9 cellular contexts compared by ENCODE assay signal in the genomic region with DNA sequence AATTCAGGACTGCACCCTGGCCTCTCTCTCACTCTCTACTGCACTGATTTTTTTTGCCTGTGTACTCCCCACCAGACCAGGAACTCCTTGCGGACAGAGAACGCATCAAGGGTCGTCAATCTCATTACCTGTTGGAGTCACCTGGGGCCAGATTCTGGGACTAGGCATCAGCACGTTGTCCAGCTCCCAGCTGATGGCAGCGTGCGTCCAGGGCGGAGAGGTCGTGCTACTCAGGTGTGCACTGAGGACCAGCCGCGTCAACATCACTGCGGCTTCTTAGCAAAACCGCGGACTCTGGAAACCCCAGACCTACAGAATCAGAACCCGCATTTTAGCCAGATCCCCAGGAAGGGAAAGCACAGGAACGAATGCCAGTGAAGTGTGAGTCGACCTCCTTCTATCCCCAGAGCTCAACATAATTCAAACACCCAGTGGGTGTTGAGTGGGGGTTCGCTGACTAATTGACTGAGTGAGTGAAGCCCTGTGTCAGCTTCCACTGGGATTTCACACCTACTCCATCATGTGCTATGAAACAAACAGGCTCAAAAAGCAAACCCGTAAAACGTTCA. TPM values are rescaled to one million over a fixed set of nuclear protein-coding genes. Genes with fewer than 3 reads are reported as not detected.
DNase-seq lines count a peak whose midpoint lies in the region; ATAC-seq and TF ChIP-seq lines count a peak whose summit lies in the region.
"Had no signal": no experiment of that assay in that cellular context is flagged by ENCODE, and none has a peak within 500 bp of the region (broad histone marks: within the 10 kb centered on the region; RNA-seq: fewer than 3 reads in every experiment).

No MANE protein-coding gene starts in this region.

- no TSS peak for BruUV-seq in PC-9 (replicated peaks; lab: Mats Ljungman, UMichigan)

- TF ChIP-seq POLR2A in sigmoid colon (IDR thresholded peaks at IDR 0.05) (no peak), tibial nerve (IDR thresholded peaks at IDR 0.05) (no peak)

- H3K27me3 ChIP-seq in PC-9 (ENCODE audit: insufficient read depth, low read depth) (no peaks in the 10 kb centered on the region), fibroblast of lung (ENCODE audit: control insufficient read depth, insufficient read depth, low read length) (no peaks in the 10 kb centered on the region), sigmoid colon (peaks cover 0 to 26% (median 0%) of the 10 kb centered on the region in 3 donors), tibial nerve (peaks cover 0 to 37% of the 10 kb centered on the region in 2 donors)

- no peaks in the 10 kb centered on the region for H3K36me3 ChIP-seq in PC-9 (ENCODE audit: low read depth)
- no peaks in the 10 kb centered on the region for H3K36me3 ChIP-seq in fibroblast of lung (ENCODE audit: control insufficient read depth, insufficient read depth, low read length)
- no peaks in the 10 kb centered on the region for H3K36me3 ChIP-seq in sigmoid colon
- no peaks in the 10 kb centered on the region for H3K36me3 ChIP-seq in tibial nerve

- no peaks in the 10 kb centered on the region for H3K4me1 Mint-ChIP-seq in T-helper 1 cell treated with Interleukin-12 subunit alpha and Interleukin-12 subunit beta and Interleukin-4 antibody, amounts not matched to agents 30 μg/mL and 1 μg/mL, for 36 hours (ENCODE audit: low read depth)

- H2AFZ ChIP-seq in PC-9 (0 out of 2 replicates have a peak overlapping the region, but pooled peaks have one; percentile 81), fibroblast of lung (ENCODE audit: low read length) (no peak overlapping the region)

- TF ChIP-seq CTCF in PC-9 (conservative IDR thresholded peaks at IDR 0.05) (no peak), fibroblast of lung (conservative IDR thresholded peaks at IDR 0.05 in 1 of 2, IDR thresholded peaks at IDR 0.05 in 1 of 2; ENCODE audit: low read depth in 1 of 2, low read length in 2 of 2) (no peak), sigmoid colon (IDR thresholded peaks at IDR 0.05) (no peak), tibial nerve (IDR thresholded peaks at IDR 0.05) (no peak)

- 67 to 71% methylated on average over 19 of the region's 19 CpGs for WGBS in sigmoid colon, 2 donors
- 37 to 60% methylated on average over 16 to 19 of the region's 19 CpGs for WGBS in tibial nerve, 2 donors

- no peaks in the 10 kb centered on the region for H3K36me3 Mint-ChIP-seq in T-helper 1 cell treated with Interleukin-12 subunit alpha and Interleukin-12 subunit beta and Interleukin-4 antibody, amounts not matched to agents 30 μg/mL and 1 μg/mL, for 36 hours (ENCODE audit: low read depth)

- H4K20me1 ChIP-seq in PC-9 (ENCODE audit: insufficient read depth) (no peaks in the 10 kb centered on the region), fibroblast of lung (ENCODE audit: control insufficient read depth, extremely low read depth, insufficient read depth, low read length) (no peaks in the 10 kb centered on the region)

- H3K9me3 ChIP-seq in PC-9 (ENCODE audit: insufficient read depth, low read depth) = no peaks in the 10 kb centered on the region
- H3K9me3 ChIP-seq in fibroblast of lung (ENCODE audit: control insufficient read depth, insufficient read depth, low read depth, low read length) = no peaks in the 10 kb centered on the region
- no peaks in the 10 kb centered on the region for H3K9me3 ChIP-seq in sigmoid colon
- no peaks in the 10 kb centered on the region for H3K9me3 ChIP-seq in tibial nerve

- no peak overlapping the region for H3K9ac ChIP-seq in fibroblast of lung (ENCODE audit: insufficient read depth, low read length)

- no peak overlapping the region for H3K27ac Mint-ChIP-seq in T-helper 1 cell treated with Interleukin-12 subunit alpha and Interleukin-12 subunit beta and Interleukin-4 antibody, amounts not matched to agents 30 μg/mL and 1 μg/mL, for 36 hours

- H3K4me2 ChIP-seq in PC-9 (peak overlapping the region; percentile 84), fibroblast of lung (ENCODE audit: extremely low read depth, insufficient read depth, low read length) (peak overlapping the region; percentile 44)

- peaks cover 80% of the 10 kb centered on the region for H3K27me3 Mint-ChIP-seq in T-helper 1 cell treated with Interleukin-12 subunit alpha and Interleukin-12 subunit beta and Interleukin-4 antibody, amounts not matched to agents 30 μg/mL and 1 μg/mL, for 36 hours (ENCODE audit: low read depth)

- H3K9me2 ChIP-seq in PC-9 (ENCODE audit: insufficient read depth) = no peaks in the 10 kb centered on the region

- CTCF ChIA-PET in PC-9 (lab: Charles Lee) = no interaction called here

- DNase-seq in T-helper 1 cell = no peak
- DNase-seq in PC-9 = no peak
- no peak for DNase-seq in fibroblast of lung (ENCODE audit: low read depth in 2 of 2)
- DNase-seq in sigmoid colon = no peak
- DNase-seq in NCI-H524 (lab: John Stamatoyannopoulos, UW) = no peak
- DNase-seq in tibial nerve (ENCODE audit: low spot score in 2 of 2) = no peak

- no peaks in the 10 kb centered on the region for H3K79me2 ChIP-seq in PC-9 (ENCODE audit: low read depth)
- no peaks in the 10 kb centered on the region for H3K79me2 ChIP-seq in fibroblast of lung (ENCODE audit: control insufficient read depth, insufficient read depth, low read length)

- peak overlapping the region; percentile 74; the same call in 1 of the 2 replicates for H3K4me3 ChIP-seq in PC-9
- H3K4me3 ChIP-seq in fibroblast of lung (replicated peaks in 1 of 4; ENCODE audit: control extremely low read depth in 1 of 4, insufficient read depth in 1 of 4, low read depth in 3 of 4, low read length in 4 of 4) = no peak overlapping the region
- H3K4me3 ChIP-seq in sigmoid colon = peak overlapping the region in 2 of 4 donors; percentile 51 to 59
- H3K4me3 ChIP-seq in tibial nerve = peak overlapping the region in 1 of 4 donors; percentile 61

- ATAC-seq in GM21723 (IDR thresholded peaks at IDR 0.05; ENCODE audit: unreplicated experiment) = no peak

- 0 out of 2 replicates have a peak, but pooled peaks cover 5% of the 10 kb centered on the region for H3F3A ChIP-seq in PC-9 (ENCODE audit: insufficient read depth, low read depth)

- no peak for TF ChIP-seq EP300 in sigmoid colon (IDR thresholded peaks at IDR 0.05)
- TF ChIP-seq EP300 in tibial nerve (IDR thresholded peaks at IDR 0.05) = no peak

- intact Hi-C loops in PC-9 (cut with micrococcal nuclease; ENCODE audit: unreplicated experiment) (no loop called here), sigmoid colon (cut with DNase I) (no loop called here)

- no peak overlapping the region for H3K27ac ChIP-seq in PC-9
- H3K27ac ChIP-seq in fibroblast of lung (ENCODE audit: insufficient read depth, low read length) = no peak overlapping the region
- H3K27ac ChIP-seq in sigmoid colon = peak overlapping the region in 3 of 4 donors; percentile 23 to 65 (median 65)
- H3K27ac ChIP-seq in tibial nerve = peak overlapping the region in 1 of 4 donors; percentile 80
- H3K27ac ChIP-seq: 22Rv1 had no signal

- POLR2A ChIA-PET in PC-9 (lab: Charles Lee; ENCODE audit: unreplicated experiment) = no interaction called here

- H3K9me3 Mint-ChIP-seq in T-helper 1 cell treated with Interleukin-12 subunit alpha and Interleukin-12 subunit beta and Interleukin-4 antibody, amounts not matched to agents 30 μg/mL and 1 μg/mL, for 36 hours = no peaks in the 10 kb centered on the region

- peak overlapping the region; percentile 1 for H3K4me3 Mint-ChIP-seq in T-helper 1 cell treated with Interleukin-12 subunit alpha and Interleukin-12 subunit beta and Interleukin-4 antibody, amounts not matched to agents 30 μg/mL and 1 μg/mL, for 36 hours

- H3K4me1 ChIP-seq in PC-9 (replicated peaks; ENCODE audit: insufficient read depth) (peaks cover 20% of the 10 kb centered on the region), fibroblast of lung (ENCODE audit: control insufficient read depth, extremely low read depth, insufficient read depth, low read length) (peaks cover 28% of the 10 kb centered on the region), sigmoid colon (peaks cover 0 to 22% (median 19%) of the 10 kb centered on the region in 4 donors), tibial nerve (peaks cover 0 to 32% (median 13%) of the 10 kb centered on the region in 4 donors)

RNA-seq across cellular contexts. Expression of a gene that starts 13.2 kb away (rescaled TPM):
- total RNA-seq in PC-9 (2021) (0.11 TPM in 1 of 2 replicates, not detected in the other), fibroblast of lung (0.33 and 0.51 TPM in 2 replicates), sigmoid colon (1 to 10 TPM; 1.8 to 4.7 (median 2.9) TPM), tibial nerve (1 to 10 TPM in 2 of 4 donors, under 1 TPM in 2; 0.30 to 1.2 (median 0.76) TPM)
- polyA plus RNA-seq in fibroblast of lung (0.15 and 0.24 TPM in 2 replicates), sigmoid colon (under 1 TPM in 2 of 3 donors, not detected in 1; 0.58 to 0.60 TPM)
- 0.26 and 0.32 TPM in 2 replicates for polyA plus RNA-seq in fibroblast of lung (2012)
- not detected in 2 replicates for polyA minus RNA-seq in fibroblast of lung (ENCODE audit: low replicate concordance)

RNA-seq across cellular contexts. Expression of a gene that starts 37.3 kb away (rescaled TPM):
- total RNA-seq in PC-9 (2021) (not detected in 2 replicates), fibroblast of lung (under 0.01 TPM in 1 of 2 replicates, not detected in the other), sigmoid colon (under 1 TPM in 1 of 4 donors, not detected in 3; 0.81 TPM), tibial nerve (not detected)
- polyA plus RNA-seq in fibroblast of lung (0.08 TPM in 1 of 2 replicates, not detected in the other), sigmoid colon (not detected)
- not detected in 2 replicates for polyA plus RNA-seq in fibroblast of lung (2012)
- not detected in 2 replicates for polyA minus RNA-seq in fibroblast of lung (ENCODE audit: low replicate concordance)

RNA-seq across cellular contexts. Expression of a gene that starts 38.3 kb away (rescaled TPM):
- total RNA-seq in PC-9 (2021) (not detected in 2 replicates), fibroblast of lung (not detected in 2 replicates), sigmoid colon (under 1 TPM in 1 of 4 donors, not detected in 3; 0.55 TPM), tibial nerve (not detected)
- polyA plus RNA-seq in fibroblast of lung (not detected in 2 replicates), sigmoid colon (under 1 TPM in 1 of 3 donors, not detected in 2; 0.16 TPM)
- not detected in 2 replicates for polyA plus RNA-seq in fibroblast of lung (2012)
- not detected in 2 replicates for polyA minus RNA-seq in fibroblast of lung (ENCODE audit: low replicate concordance)

Comparison
In these comparisons a context has a peak if more than half of its experiments do, and no peak if none do; other contexts are left out.
1. H3K27ac ChIP-seq: peak in sigmoid colon (3 of 4); none in PC-9 (single experiment) and fibroblast of lung (single experiment).